ENCODE assay signal across 8 cellular contexts in the genomic region with DNA sequence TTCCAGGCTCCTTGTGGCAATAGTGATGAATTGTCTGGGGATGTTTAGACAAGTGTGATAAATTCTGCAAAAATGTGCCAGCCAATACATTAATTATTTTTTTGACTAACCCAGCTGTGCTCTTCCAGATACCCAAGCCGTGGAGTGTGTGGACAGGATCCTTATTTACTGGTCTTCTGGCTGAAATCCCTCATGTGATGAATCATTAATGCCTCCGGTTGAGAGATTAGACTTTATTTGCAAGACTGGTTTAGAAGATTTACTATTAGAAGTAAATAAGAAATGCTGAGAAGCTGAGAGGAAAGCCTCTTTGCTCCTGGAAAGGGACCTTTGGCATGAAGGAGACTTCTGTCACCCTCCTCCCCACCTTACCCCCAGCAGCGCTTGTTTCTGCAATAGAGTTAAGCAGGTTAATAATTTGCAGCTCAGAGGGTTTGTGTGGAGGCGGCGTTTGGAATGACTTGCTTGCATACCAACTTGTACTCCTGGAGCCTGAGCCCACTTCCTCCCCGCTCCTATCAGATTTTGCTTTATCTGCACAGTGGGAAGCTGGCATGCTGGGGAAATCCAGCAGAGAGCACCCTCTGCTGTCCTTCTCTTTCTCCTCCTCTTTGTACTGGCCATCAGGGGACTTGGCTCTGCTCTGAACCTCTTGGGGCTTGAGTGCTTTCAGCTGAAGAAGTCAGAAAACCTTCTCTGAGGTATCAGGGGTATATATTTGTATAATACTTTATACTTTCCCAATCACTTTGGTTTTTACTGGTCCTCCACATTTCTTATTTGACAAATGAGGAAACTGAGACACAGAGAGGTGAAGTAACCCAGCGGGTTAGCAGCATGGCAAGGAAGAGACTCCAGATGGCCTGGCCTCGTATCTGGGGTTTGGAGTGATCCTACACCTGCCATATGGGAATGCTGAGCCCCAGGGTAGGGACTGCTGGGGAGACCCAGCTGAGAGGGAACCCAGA. TPM values are rescaled to one million over a fixed set of nuclear protein-coding genes. Genes with fewer than 3 reads are reported as not detected.
DNase-seq lines count a peak whose midpoint lies in the region; ATAC-seq, FAIRE-seq and TF ChIP-seq lines count a peak whose summit lies in the region.

No MANE protein-coding gene starts in this region.

- no peaks in the 10 kb centered on the region for H3K27me3 ChIP-seq in HL-60 (ENCODE audit: insufficient read depth, poor library complexity, severe bottlenecking)
- H3K27me3 ChIP-seq in pancreas = no peaks in the 10 kb centered on the region

- ATAC-seq in SK-N-SH treated with all-trans-retinoic acid at 6 μM for 48 hours = peak; percentile 99
- peak; percentile 81 to 89 (median 88) for ATAC-seq in pancreas
- no peak for ATAC-seq in HG03521 (IDR thresholded peaks at IDR 0.05; ENCODE audit: unreplicated experiment)

- no peaks in the 10 kb centered on the region for H3K9me3 ChIP-seq in pancreas

- peak; percentile 35 for DNase-seq in COR-L47 (lab: John Stamatoyannopoulos, UW)
- DNase-seq in HL-60 (ENCODE audit: low read depth in 1 of 2, low spot score in 1 of 2) = peak; percentile 11 to 59
- peak; percentile 44 for DNase-seq in fibroblast of the conjunctiva (ENCODE audit: low read depth)
- DNase-seq in pancreas = peak in 5 of 6 donors; percentile 75 to 88 (median 85)
- DNase-seq in OCI-M2 (lab: John Stamatoyannopoulos, UW; ENCODE audit: unreplicated experiment) = no peak
- DNase-seq in KG1 (lab: John Stamatoyannopoulos, UW) = no peak

- H3K27ac ChIP-seq in HL-60 (replicated peaks) (no peak overlapping the region), pancreas (peak overlapping the region; percentile 58 to 83 (median 74))

- TF ChIP-seq CTCF in HL-60 (IDR thresholded peaks at IDR 0.05; ENCODE audit: insufficient read depth, low read length) (peak; percentile 4), pancreas (IDR thresholded peaks at IDR 0.05) (peak in 3 of 4 donors; percentile 29 to 42 (median 29))

- no peaks in the 10 kb centered on the region for H3K36me3 ChIP-seq in pancreas

- H3K4me3 ChIP-seq in HL-60 (replicated peaks; ENCODE audit: insufficient read depth, low read length) (no peak overlapping the region), pancreas (peak overlapping the region in 2 of 4 donors; percentile 1 to 8)

- FAIRE-seq in pancreas (lab: Jason Lieb, UNC) = no peak

- 9% methylated on average over 8 of the region's 8 CpGs for WGBS in pancreas, 2 donors

- intact Hi-C loops in pancreas (cut with DNase I) = loop anchor here in 1 of 3 donors (5.0 kb wide), 1 partner anchor 49 kb away; no protein-coding TSS in a partner anchor

- H3K4me1 ChIP-seq in pancreas = peaks cover 34 to 54% (median 44%) of the 10 kb centered on the region in 3 donors

TF ChIP-seq in SK-N-SH treated with all-trans-retinoic acid at 6 μM for 48 hours, 23 proteins besides CTCF, POLR2A, EP300 and RAD21:
- TF ChIP-seq ISL1 (CRISPR knock-in tag; IDR thresholded peaks at IDR 0.05) = 0 out of 2 replicates have a peak, but pooled peaks have one; percentile 26
- no peak for TF ChIP-seq TOX (CRISPR knock-in tag; IDR thresholded peaks at IDR 0.05; ENCODE audit: borderline replicate concordance)

RNA-seq across cellular contexts. Expression of gene SLC3A1, which starts 16.3 kb away (rescaled TPM):
- total RNA-seq in pancreas = 100 to 1,000 TPM in 1 of 6 donors, 10 to 100 TPM in 5; 50.5 to 112 (median 80.1) TPM
- polyA plus RNA-seq in pancreas = 100 to 1,000 TPM in 1 of 2 donors, 10 to 100 TPM in 1; 46.7 to 143 TPM

Comparison
In these comparisons a context has a peak if more than half of its experiments do, and no peak if none do; other contexts are left out.
1. DNase-seq: peak in COR-L47 (single experiment), HL-60 (2 of 2), fibroblast of the conjunctiva (single experiment) and pancreas (5 of 6); none in OCI-M2 (single experiment) and KG1 (single experiment).